1 cellular context compared by ENCODE assay signal in genomic region chr18:3008546-3008945, GRCh38.
TF ChIP-seq lines count a peak whose summit lies in the region.

No MANE protein-coding gene starts in this region.

TF ChIP-seq in IMR-90, 13 proteins besides CTCF, POLR2A, EP300 and RAD21:
- peak; percentile 67 for TF ChIP-seq NFE2L2 (IDR thresholded peaks at IDR 0.05; ENCODE audit: low read depth, low read length)
- no peak for TF ChIP-seq SMC3 (IDR thresholded peaks at IDR 0.05; ENCODE audit: low read depth, low read length)
- TF ChIP-seq ELK1 (IDR thresholded peaks at IDR 0.05; ENCODE audit: borderline replicate concordance, low read depth, low read length) = no peak
- TF ChIP-seq FOS (IDR thresholded peaks at IDR 0.05; ENCODE audit: low read depth, low read length) = peak; percentile 73
- TF ChIP-seq CEBPB (IDR thresholded peaks at IDR 0.05; ENCODE audit: low read depth, low read length) = peak; percentile 44; the same call in 1 of the 2 replicates
- peak; percentile 95 for TF ChIP-seq RCOR1 (IDR thresholded peaks at IDR 0.05; ENCODE audit: insufficient replicate concordance, low read length)
- TF ChIP-seq BHLHE40 (IDR thresholded peaks at IDR 0.05; ENCODE audit: low read depth, low read length) = peak; percentile 51
- TF ChIP-seq MAFK (IDR thresholded peaks at IDR 0.05; ENCODE audit: low read depth, low read length) = peak; percentile 13; the same call in 1 of the 2 replicates
- TF ChIP-seq CHD1 (IDR thresholded peaks at IDR 0.05; ENCODE audit: low read depth, low read length) = no peak
TF ChIP-seq in IMR-90: peak in this region for 6.
